In the genomic region with DNA sequence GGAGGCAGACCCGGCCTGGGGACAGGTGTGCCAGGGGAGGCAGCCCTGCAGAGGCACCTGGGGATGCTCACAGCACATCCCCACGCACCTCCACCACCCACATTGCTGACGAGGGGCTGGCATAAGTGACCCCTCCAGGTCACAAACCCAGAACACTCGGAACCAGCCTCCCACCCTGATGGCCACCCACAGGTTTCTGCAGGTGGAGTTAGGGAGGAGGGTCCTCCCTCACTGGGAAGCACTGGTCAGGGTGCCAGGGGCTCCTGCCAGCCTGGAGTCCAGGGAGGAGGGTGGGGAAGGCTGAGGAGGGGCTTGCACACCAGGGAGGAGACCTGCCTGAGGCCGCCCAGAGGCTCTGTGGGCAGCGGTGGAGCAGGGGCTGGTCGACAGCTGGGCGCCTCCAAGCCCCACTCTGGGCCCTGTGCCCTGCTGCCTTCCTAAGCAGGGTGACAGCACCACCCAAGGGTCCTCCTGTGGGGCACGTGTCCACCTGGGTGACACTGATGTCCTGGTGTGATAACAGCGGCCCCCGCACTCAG, we compare ENCODE assay signal across 25 cellular contexts. TPM values are rescaled to one million over a fixed set of nuclear protein-coding genes. Genes with fewer than 3 reads are reported as not detected.
DNase-seq lines count a peak whose midpoint lies in the region; ATAC-seq and TF ChIP-seq lines count a peak whose summit lies in the region.
"Had no signal": no experiment of that assay in that cellular context is flagged by ENCODE, and none has a peak within 500 bp of the region (broad histone marks: within the 10 kb centered on the region; RNA-seq: fewer than 3 reads in every experiment).

No MANE protein-coding gene starts in this region.

- H3K27ac ChIP-seq in coronary artery (no peak overlapping the region), tibial artery (no peak overlapping the region), body of pancreas (no peak overlapping the region)
- H3K27ac ChIP-seq: epithelial cell of prostate had no signal

- peaks cover 32 to 75% (median 72%) of the 10 kb centered on the region in 3 donors for H3K36me3 ChIP-seq in tibial artery
- no peaks in the 10 kb centered on the region for H3K36me3 ChIP-seq in body of pancreas (replicated peaks in 1 of 2; ENCODE audit: insufficient read depth in 1 of 2, low read depth in 2 of 2)

- no peak for ATAC-seq in activated CD4-positive, CD25-positive, alpha-beta regulatory T cell treated with anti-CD3 and anti-CD28 coated beads, Interleukin-2, amount 50 U/mL, for 24 hours
- ATAC-seq in HG03457 (IDR thresholded peaks at IDR 0.05; ENCODE audit: unreplicated experiment) (no peak), body of pancreas (no peak), GM18520 (IDR thresholded peaks at IDR 0.05; ENCODE audit: unreplicated experiment) (no peak)
- ATAC-seq: mucosa of descending colon; stimulated activated naive CD8-positive, alpha-beta T cell treated with anti-CD3 and anti-CD28 coated beads, Interleukin-15, amount 100 ng/mL, for 72 hours had no signal

- TF ChIP-seq CTCF in coronary artery (IDR thresholded peaks at IDR 0.05), result no peak
- no peak for TF ChIP-seq CTCF in tibial artery (IDR thresholded peaks at IDR 0.05)
- no peak for TF ChIP-seq CTCF in body of pancreas (IDR thresholded peaks at IDR 0.05)

- H3K4me1 ChIP-seq in tibial artery, result peaks cover 0 to 4% (median 0%) of the 10 kb centered on the region in 4 donors
- H3K4me1 ChIP-seq in body of pancreas, result no peaks in the 10 kb centered on the region

- peak; percentile 17 for DNase-seq in activated CD4-positive, CD25-positive, alpha-beta regulatory T cell treated with anti-CD3 and anti-CD28 coated beads, Interleukin-2, amount 50 U/mL, for 72 hours
- DNase-seq in coronary artery (ENCODE audit: low spot score), result peak; percentile 65
- DNase-seq in mesenteric fat pad (ENCODE audit: low spot score), result peak; percentile 73
- peak; percentile 20 to 58 for DNase-seq in tibial artery
- DNase-seq in body of pancreas, result no peak
- DNase-seq: activated CD4-positive, alpha-beta T cell treated with anti-CD3 and anti-CD28 coated beads for 48 hours; activated gamma-delta T cell; activated naive CD8-positive, alpha-beta T cell treated with anti-CD3 and anti-CD28 coated beads for 36 hours; anterior cingulate cortex; C1 segment of cervical spinal cord; DMS79; effector CD8-positive, alpha-beta T cell; GDM1; IMR-90; NCI-H1436; NCI-H2081; SIG-M5; stimulated activated CD4-positive, alpha-beta T cell treated with anti-CD3 and anti-CD28 coated beads, Interleukin-2, amount 100 ng/mL, for 48 hours; stimulated activated naive CD8-positive, alpha-beta T cell treated with anti-CD3 and anti-CD28 coated beads, Interleukin-15, amount 100 ng/mL, for 72 hours; SW 1271 had no signal

- H3K4me3 ChIP-seq in coronary artery (no peak overlapping the region), tibial artery (no peak overlapping the region), body of pancreas (no peak overlapping the region)
- H3K4me3 ChIP-seq: mucosa of descending colon had no signal

- TF ChIP-seq POLR2A in body of pancreas (IDR thresholded peaks at IDR 0.05), result no peak

- WGBS in body of pancreas, 2 donors, result 69 to 85% methylated on average over 5 to 11 of the region's 11 CpGs

- H3K9me3 ChIP-seq in tibial artery, result no peaks in the 10 kb centered on the region
- no peaks in the 10 kb centered on the region for H3K9me3 ChIP-seq in body of pancreas
- H3K9me3 ChIP-seq: mucosa of descending colon had no signal

- H3K27me3 ChIP-seq in tibial artery (no peaks in the 10 kb centered on the region), body of pancreas (no peaks in the 10 kb centered on the region)

- intact Hi-C loops in tibial artery (cut with DNase I; ENCODE audit: low total_unique reads), result loop anchor here (10.0 kb wide), 1 partner anchor 107 kb away; a partner anchor contains a TSS
- intact Hi-C loops in body of pancreas (cut with DNase I), result no loop called here

RNA-seq across cellular contexts. Expression of a gene that starts 51.0 kb away (rescaled TPM):
- total RNA-seq in mesenteric fat pad (69.4 TPM), body of pancreas (10 to 100 TPM; 15.8 to 20.8 TPM)

RNA-seq across cellular contexts. Expression of a gene that starts 56.9 kb away (rescaled TPM):
- total RNA-seq in mesenteric fat pad (41.4 TPM), body of pancreas (10 to 100 TPM; 22.3 to 62.0 TPM)

Comparison
In these comparisons a context has a peak if more than half of its experiments do, and no peak if none do; other contexts are left out.
1. DNase-seq: peak in activated CD4-positive, CD25-positive, alpha-beta regulatory T cell treated with anti-CD3 and anti-CD28 coated beads, Interleukin-2, amount 50 U/mL, for 72 hours (single experiment), coronary artery (single experiment), mesenteric fat pad (single experiment) and tibial artery (2 of 2); none in body of pancreas (0 of 4).